ENCODE assay signal across 8 cellular contexts in genomic region chr17:50213026-50214015, GRCh38. TPM values are rescaled to one million over a fixed set of nuclear protein-coding genes. Genes with fewer than 3 reads are reported as not detected.
A peak's percentile ranks its signal among the peaks of the same experiment; 100 is the strongest.
DNase-seq lines count a peak whose midpoint lies in the region; ATAC-seq and TF ChIP-seq lines count a peak whose summit lies in the region.

No MANE protein-coding gene starts in this region.

- H3K27ac ChIP-seq in mammary epithelial cell (ENCODE audit: insufficient read depth, low read depth, low read length): no peak overlapping the region

- no peaks in the 10 kb centered on the region for H3K79me2 ChIP-seq in mammary epithelial cell (ENCODE audit: insufficient read depth, low read length)

- in situ Hi-C loops in mammary epithelial cell (cut with MboI; ENCODE audit: low sequenced_read_pairs in 2 of 2): loop anchor here in 1 of 2 donors (25.0 kb wide), 1 partner anchor 274 kb away; the partner anchor contains the start of gene RSAD1

- H3K4me1 Mint-ChIP-seq in Calu3 (ENCODE audit: low read depth, unreplicated experiment) (peaks cover 36% of the 10 kb centered on the region), naive B cell (peaks cover 11 to 16% (median 13%) of the 10 kb centered on the region in 3 donors), Caco-2 (ENCODE audit: low read depth, unreplicated experiment) (peaks cover 58% of the 10 kb centered on the region)
- peaks cover 11% of the 10 kb centered on the region for H3K4me1 Mint-ChIP-seq in activated CD4-positive, alpha-beta memory T cell treated with anti-CD3 and anti-CD28 coated beads, Interleukin-2, amount 10 ng/mL, durations not matched to agents 7 days and 5 days

- POLR2A ChIA-PET in activated CD4-positive, alpha-beta memory T cell treated with anti-CD3 and anti-CD28 coated beads, Interleukin-2, amount 10 ng/mL, durations not matched to agents 7 days and 5 days (lab: Charles Lee): no interaction called here
- POLR2A ChIA-PET in Caco-2 (lab: Charles Lee): no interaction called here

- 70% methylated on average over 8 of the region's 9 CpGs for WGBS in mammary epithelial cell (ENCODE audit: low coverage, missing lambda C conversion rate)

- H3K27ac Mint-ChIP-seq in Calu3 (ENCODE audit: unreplicated experiment): no peak overlapping the region
- no peak overlapping the region for H3K27ac Mint-ChIP-seq in activated CD4-positive, alpha-beta memory T cell treated with anti-CD3 and anti-CD28 coated beads, Interleukin-2, amount 10 ng/mL, durations not matched to agents 7 days and 5 days
- peak overlapping the region in 2 of 6 donors; percentile 58 to 80 for H3K27ac Mint-ChIP-seq in naive B cell
- no peak overlapping the region for H3K27ac Mint-ChIP-seq in Caco-2 (ENCODE audit: unreplicated experiment)

- H3K9me3 ChIP-seq in mammary epithelial cell (replicated peaks; ENCODE audit: insufficient read depth, low read length): no peaks in the 10 kb centered on the region
- H3K9me3 ChIP-seq in Caco-2: no peaks in the 10 kb centered on the region

- dilution Hi-C loops in mammary epithelial cell (cut with HindIII; ENCODE audit: low sequenced_read_pairs): no loop called here

- H3K9me3 Mint-ChIP-seq in Calu3 (ENCODE audit: low read depth, unreplicated experiment): no peaks in the 10 kb centered on the region
- H3K9me3 Mint-ChIP-seq in activated CD4-positive, alpha-beta memory T cell treated with anti-CD3 and anti-CD28 coated beads, Interleukin-2, amount 10 ng/mL, durations not matched to agents 7 days and 5 days: no peaks in the 10 kb centered on the region
- H3K9me3 Mint-ChIP-seq in naive B cell: no peaks in the 10 kb centered on the region
- H3K9me3 Mint-ChIP-seq in Caco-2 (ENCODE audit: unreplicated experiment): no peaks in the 10 kb centered on the region

- no peak overlapping the region for H3K4me2 ChIP-seq in mammary epithelial cell (ENCODE audit: insufficient read depth, low read depth, low read length)

- H3K36me3 ChIP-seq in mammary epithelial cell (ENCODE audit: insufficient read depth, low read length) (no peaks in the 10 kb centered on the region), Caco-2 (ENCODE audit: control insufficient read depth, insufficient read depth, low read length) (no peaks in the 10 kb centered on the region)

- H3K9ac ChIP-seq in mammary epithelial cell (ENCODE audit: insufficient read depth, low read length): no peak overlapping the region

- ATAC-seq in GM19035 (IDR thresholded peaks at IDR 0.05; ENCODE audit: unreplicated experiment) (peak; percentile 79), HG03196 (IDR thresholded peaks at IDR 0.05; ENCODE audit: unreplicated experiment) (peak; percentile 76), naive B cell (ENCODE audit: low read depth in 2 of 2) (peak; percentile 97)

- intact Hi-C loops in Calu3 (cut with micrococcal nuclease; ENCODE audit: unreplicated experiment): no loop called here
- intact Hi-C loops in mammary epithelial cell (cut with micrococcal nuclease): no loop called here
- intact Hi-C loops in Caco-2 (cut with micrococcal nuclease; ENCODE audit: unreplicated experiment): no loop called here

- BruUV-seq in Calu3 (replicated peaks; lab: Mats Ljungman, UMichigan) (no TSS peak), mammary epithelial cell (replicated peaks; lab: Mats Ljungman, UMichigan) (no TSS peak), Caco-2 (replicated peaks; lab: Mats Ljungman, UMichigan) (no TSS peak)

- H3K27me3 ChIP-seq in mammary epithelial cell (ENCODE audit: insufficient read depth, low read length) (no peaks in the 10 kb centered on the region), Caco-2 (replicated peaks; ENCODE audit: control insufficient read depth, insufficient read depth, low read length) (no peaks in the 10 kb centered on the region)

- H3K4me3 ChIP-seq in mammary epithelial cell (replicated peaks in 1 of 3; ENCODE audit: insufficient read depth in 1 of 3, low read depth in 2 of 3, low read length in 3 of 3) (no peak overlapping the region), Caco-2 (ENCODE audit: low read depth, low read length) (no peak overlapping the region)

- no peaks in the 10 kb centered on the region for H3K36me3 Mint-ChIP-seq in Calu3 (ENCODE audit: insufficient read depth, unreplicated experiment)
- H3K36me3 Mint-ChIP-seq in activated CD4-positive, alpha-beta memory T cell treated with anti-CD3 and anti-CD28 coated beads, Interleukin-2, amount 10 ng/mL, durations not matched to agents 7 days and 5 days (ENCODE audit: low read depth): no peaks in the 10 kb centered on the region
- H3K36me3 Mint-ChIP-seq in naive B cell: no peaks in the 10 kb centered on the region
- H3K36me3 Mint-ChIP-seq in Caco-2 (ENCODE audit: insufficient read depth, unreplicated experiment): no peaks in the 10 kb centered on the region

- H3K27me3 Mint-ChIP-seq in Calu3 (ENCODE audit: unreplicated experiment) (peaks cover 55% of the 10 kb centered on the region), naive B cell (peaks cover 10 to 49% (median 24%) of the 10 kb centered on the region in 3 donors), Caco-2 (ENCODE audit: insufficient read depth, unreplicated experiment) (no peaks in the 10 kb centered on the region)
- peaks cover 41% of the 10 kb centered on the region for H3K27me3 Mint-ChIP-seq in activated CD4-positive, alpha-beta memory T cell treated with anti-CD3 and anti-CD28 coated beads, Interleukin-2, amount 10 ng/mL, durations not matched to agents 7 days and 5 days

- H3K4me1 ChIP-seq in mammary epithelial cell (ENCODE audit: insufficient read depth, low read length) (peaks cover 20% of the 10 kb centered on the region), Caco-2 (peaks cover 64% of the 10 kb centered on the region)

- TF ChIP-seq CTCF in Calu3 (IDR thresholded peaks at IDR 0.05; ENCODE audit: unreplicated experiment) (no peak), mammary epithelial cell (conservative IDR thresholded peaks at IDR 0.05 in 1 of 2, IDR thresholded peaks at IDR 0.05 in 1 of 2; ENCODE audit: extremely low read depth in 1 of 2, insufficient read depth in 1 of 2, low read depth in 1 of 2, low read length in 2 of 2) (no peak), Caco-2 (IDR thresholded peaks at IDR 0.05; ENCODE audit: insufficient read depth in 1 of 2, low read depth in 1 of 2, low read length in 1 of 2, severe bottlenecking in 1 of 2, unreplicated experiment in 1 of 2) (no peak)

- H3K4me3 Mint-ChIP-seq in Calu3 (ENCODE audit: low read depth, unreplicated experiment) (no peak overlapping the region), naive B cell (peak overlapping the region in 2 of 8 donors; percentile 9 to 52), Caco-2 (ENCODE audit: unreplicated experiment) (no peak overlapping the region)
- H3K4me3 Mint-ChIP-seq in activated CD4-positive, alpha-beta memory T cell treated with anti-CD3 and anti-CD28 coated beads, Interleukin-2, amount 10 ng/mL, durations not matched to agents 7 days and 5 days: no peak overlapping the region

- CTCF ChIA-PET in Calu3 (lab: Charles Lee): interaction anchor here (0.7 to 1.9 kb wide), 4 partner anchors 8 to 211 kb away, joined by 3 to 9 read pairs (median 5); partner anchors contain the start of gene COL1A1
- CTCF ChIA-PET in activated CD4-positive, alpha-beta memory T cell treated with anti-CD3 and anti-CD28 coated beads, Interleukin-2, amount 10 ng/mL, durations not matched to agents 7 days and 5 days (lab: Charles Lee): interaction anchor here (1.1 to 2.2 kb wide), 3 partner anchors 13 to 119 kb away, joined by 3 to 15 read pairs (median 3); partner anchors contain the start of genes COL1A1 and PDK2
- CTCF ChIA-PET in mammary epithelial cell (lab: Charles Lee; ENCODE audit: low non-redundant PET): no interaction called here
- CTCF ChIA-PET in Caco-2 (lab: Charles Lee): interaction anchor here (0.7 to 1.2 kb wide), 4 partner anchors 11 to 80 kb away, joined by 3 to 4 read pairs (median 4); partner anchors contain the start of gene TMEM92

- no peak overlapping the region for H2AFZ ChIP-seq in mammary epithelial cell (ENCODE audit: low read depth, low read length)

- peak; percentile 38 for DNase-seq in Calu3
- peak; percentile 68 for DNase-seq in activated CD4-positive, alpha-beta memory T cell treated with anti-CD3 and anti-CD28 coated beads, Interleukin-2, amount 10 ng/mL, durations not matched to agents 7 days and 5 days
- DNase-seq in naive B cell: peak; percentile 57
- no peak for DNase-seq in mammary epithelial cell
- DNase-seq in NCI-H526 treated with DMSO at 0.1 percent for 48 hours (lab: John Stamatoyannopoulos, UW): no peak
- DNase-seq in Caco-2: no peak

- no peaks in the 10 kb centered on the region for H4K20me1 ChIP-seq in mammary epithelial cell (ENCODE audit: insufficient read depth, low read length)

RNA-seq across cellular contexts. Expression of gene COL1A1, which starts 11.9 kb away (rescaled TPM):
- total RNA-seq in Calu3 (2022) (5.5 and 9.4 TPM in 2 replicates), mammary epithelial cell (10 to 100 TPM in 1 of 2 donors, 1 to 10 TPM in 1; 9.2 to 14.2 TPM), Caco-2 (2022) (23.4 and 27.3 TPM in 2 replicates)
- under 1 TPM; 0.50 to 0.55 TPM for total RNA-seq in activated CD4-positive, alpha-beta memory T cell treated with anti-CD3 and anti-CD28 coated beads, Interleukin-2, amount 10 ng/mL, durations not matched to agents 7 days and 5 days
- polyA plus RNA-seq in naive B cell (ENCODE audit: low read depth in 6 of 6) (under 1 TPM in 2 of 6 donors, not detected in 4; 0.23 to 0.80 TPM), mammary epithelial cell (1.8 TPM)
- 11.4 TPM for polyA minus RNA-seq in mammary epithelial cell

RNA-seq across cellular contexts. Expression of gene SGCA, which starts 47.5 kb away (rescaled TPM):
- total RNA-seq in Calu3 (2022): not detected in 2 replicates
- under 1 TPM in 1 of 2 experiments, not detected in 1; 0.30 TPM for total RNA-seq in activated CD4-positive, alpha-beta memory T cell treated with anti-CD3 and anti-CD28 coated beads, Interleukin-2, amount 10 ng/mL, durations not matched to agents 7 days and 5 days
- 10 to 100 TPM in 1 of 6 donors, 1 to 10 TPM in 5; 2.0 to 16.6 (median 3.5) TPM for polyA plus RNA-seq in naive B cell (ENCODE audit: low read depth in 6 of 6)
- total RNA-seq in mammary epithelial cell: not detected
- not detected for polyA plus RNA-seq in mammary epithelial cell
- polyA minus RNA-seq in mammary epithelial cell: not detected
- not detected in 2 replicates for total RNA-seq in Caco-2 (2022)

Comparison
In these comparisons a context has a peak if more than half of its experiments do, and no peak if none do; other contexts are left out.
1. DNase-seq: peak in Calu3 (single experiment), activated CD4-positive, alpha-beta memory T cell treated with anti-CD3 and anti-CD28 coated beads, Interleukin-2, amount 10 ng/mL, durations not matched to agents 7 days and 5 days (single experiment) and naive B cell (single experiment); none in mammary epithelial cell (single experiment), NCI-H526 treated with DMSO at 0.1 percent for 48 hours (single experiment) and Caco-2 (0 of 2).
2. Peak in every context shown above with its lines, with median percentiles within 50 percentile points of each other: ATAC-seq.